26 cellular contexts compared by ENCODE assay signal in the genomic region with DNA sequence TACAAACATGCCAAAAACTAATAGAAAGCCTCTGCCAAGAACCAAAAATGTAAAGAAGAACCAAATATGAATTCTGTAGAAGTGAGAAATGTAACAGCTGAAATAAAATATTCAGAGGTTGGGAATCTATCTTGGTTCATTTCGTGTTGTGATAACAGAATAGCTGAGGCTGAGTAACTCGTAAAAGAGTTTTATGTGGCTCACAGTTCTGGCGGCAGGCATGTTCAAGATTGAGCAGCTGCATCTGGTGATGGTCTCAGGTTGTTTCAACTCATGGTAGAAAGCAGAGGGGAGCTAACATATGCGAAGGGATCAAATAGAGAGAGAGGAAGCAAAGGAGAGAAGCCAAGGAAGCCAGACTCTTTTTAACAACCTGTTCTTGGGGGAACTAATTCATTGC.
"Had no signal": no experiment of that assay in that cellular context is flagged by ENCODE, and none has a peak within 500 bp of the region (broad histone marks: within the 10 kb centered on the region; RNA-seq: fewer than 3 reads in every experiment).

No MANE protein-coding gene starts in this region.

- H3K36me3 ChIP-seq: esophagus squamous epithelium, left lung, neutrophil, spleen, suprapubic skin, transverse colon, upper lobe of right lung had no signal

- FAIRE-seq: endometrium, frontal cortex, kidney had no signal

- DNase-seq: dermis blood vessel endothelial cell; effector memory CD8-positive, alpha-beta T cell; erythroblast; esophagus squamous epithelium; head of caudate nucleus; kidney; mesenchymal stem cell; midbrain; spleen; stimulated activated CD4-positive, alpha-beta T cell treated with anti-CD3 and anti-CD28 coated beads, Interleukin-4, amount 100 ng/mL, for 4 hours; transverse colon; upper lobe of right lung had no signal

- H3K4me3 ChIP-seq: coronary artery, esophagus squamous epithelium, left lung, skin epidermis, spleen, suprapubic skin, transverse colon, upper lobe of right lung had no signal

- H2AFZ ChIP-seq: parathyroid adenoma had no signal

- H3K4me3 Mint-ChIP-seq: effector memory CD8-positive, alpha-beta T cell; natural killer cell treated with Interleukin-12 subunit alpha and Interleukin-12 subunit beta and Interleukin-15 and Interleukin-18, amount 100 ng/mL, for 72 hours; neural crest cell; stimulated activated memory B cell treated with anti-CD40 and anti-IgM and Interleukin-4, amounts not matched to agents 10 μg/mL and 1 μg/mL and 100 μg/mL, for 72 hours; stimulated activated naive CD8-positive, alpha-beta T cell treated with anti-CD3 and anti-CD28 coated beads, Interleukin-15, Interleukin-2, amounts not matched to agents 100 ng/mL and 50 ng/mL, for 24 hours had no signal

- H3K27ac Mint-ChIP-seq: effector memory CD8-positive, alpha-beta T cell; natural killer cell treated with Interleukin-12 subunit alpha and Interleukin-12 subunit beta and Interleukin-15 and Interleukin-18, amount 100 ng/mL, for 72 hours; progenitor cell of endocrine pancreas; stimulated activated memory B cell treated with anti-CD40 and anti-IgM and Interleukin-4, amounts not matched to agents 10 μg/mL and 1 μg/mL and 100 μg/mL, for 72 hours; stimulated activated naive CD8-positive, alpha-beta T cell treated with anti-CD3 and anti-CD28 coated beads, Interleukin-15, Interleukin-2, amounts not matched to agents 100 ng/mL and 50 ng/mL, for 24 hours had no signal

- H3K4me1 Mint-ChIP-seq: stimulated activated memory B cell treated with anti-CD40 and anti-IgM and Interleukin-4, amounts not matched to agents 10 μg/mL and 1 μg/mL and 100 μg/mL, for 72 hours had no signal

- ATAC-seq: effector memory CD8-positive, alpha-beta T cell; left lung; natural killer cell treated with Interleukin-12 subunit alpha and Interleukin-12 subunit beta and Interleukin-15 and Interleukin-18, amount 100 ng/mL, for 72 hours; sciatic nerve; upper lobe of right lung had no signal

- H3K27me3 ChIP-seq: esophagus squamous epithelium, left lung, neutrophil, spleen, suprapubic skin, transverse colon, upper lobe of right lung had no signal

- H3K36me3 Mint-ChIP-seq: natural killer cell treated with Interleukin-12 subunit alpha and Interleukin-12 subunit beta and Interleukin-15 and Interleukin-18, amount 100 ng/mL, for 72 hours; stimulated activated memory B cell treated with anti-CD40 and anti-IgM and Interleukin-4, amounts not matched to agents 10 μg/mL and 1 μg/mL and 100 μg/mL, for 72 hours had no signal

- H3K79me2 ChIP-seq: parathyroid adenoma had no signal

- H3K9me3 ChIP-seq: esophagus squamous epithelium, left lung, neutrophil, spleen, suprapubic skin, transverse colon, upper lobe of right lung had no signal

- H3K27ac ChIP-seq: coronary artery, esophagus squamous epithelium, left lung, neutrophil, parathyroid adenoma, skin epidermis, spleen, suprapubic skin, transverse colon, upper lobe of right lung had no signal

- H3K27me3 Mint-ChIP-seq: effector memory CD8-positive, alpha-beta T cell; natural killer cell treated with Interleukin-12 subunit alpha and Interleukin-12 subunit beta and Interleukin-15 and Interleukin-18, amount 100 ng/mL, for 72 hours; progenitor cell of endocrine pancreas; stimulated activated naive CD8-positive, alpha-beta T cell treated with anti-CD3 and anti-CD28 coated beads, Interleukin-15, Interleukin-2, amounts not matched to agents 100 ng/mL and 50 ng/mL, for 24 hours had no signal

- H3K4me1 ChIP-seq: esophagus squamous epithelium, left lung, parathyroid adenoma, spleen, suprapubic skin, transverse colon, upper lobe of right lung had no signal
